In genomic region chr7:128809363-128809762, GRCh38 we compare ENCODE assay signal across 31 cellular contexts. TPM values are rescaled to one million over a fixed set of nuclear protein-coding genes. Genes with fewer than 3 reads are reported as not detected.
"Had no signal": no experiment of that assay in that cellular context is flagged by ENCODE, and none has a peak within 500 bp of the region (broad histone marks: within the 10 kb centered on the region; RNA-seq: fewer than 3 reads in every experiment).

No MANE protein-coding gene starts in this region.

- H3K9me3 ChIP-seq: gastrocnemius medialis, lower lobe of right lung, ovary, psoas muscle, stomach, thyroid gland, vagina had no signal

- DNase-seq: effector CD8-positive, alpha-beta T cell; endodermal cell; foreskin fibroblast; gastrocnemius medialis; head of caudate nucleus; left ventricle myocardium superior; lower lobe of right lung; natural killer cell; occipital lobe; ovary; psoas muscle; right cardiac atrium; small intestine; stimulated activated CD4-positive, alpha-beta T cell treated with anti-CD3 and anti-CD28 coated beads, Interleukin-1b, Interleukin-23, amount 100 ng/mL, for 48 hours; stimulated activated CD4-positive, alpha-beta T cell treated with anti-CD3 and anti-CD28 coated beads, Interleukin-4, amount 100 ng/mL, for 1 hour; stimulated activated CD8-positive, alpha-beta memory T cell treated with anti-CD3 and anti-CD28 coated beads, Interleukin-4, amount 100 ng/mL, for 48 hours; stimulated activated naive CD4-positive, alpha-beta T cell; stomach; thyroid gland; trophoblast cell had no signal

- H3K4me3 ChIP-seq: dorsolateral prefrontal cortex, gastrocnemius medialis, lower lobe of right lung, ovary, psoas muscle, stomach, thyroid gland, vagina had no signal

- H3K27me3 ChIP-seq: dorsolateral prefrontal cortex, gastrocnemius medialis, ovary, stomach, thyroid gland, vagina had no signal

- H3K27ac ChIP-seq: epithelial cell of prostate, lower lobe of right lung, ovary, psoas muscle, stomach, thyroid gland, vagina had no signal

- ATAC-seq: esophagus mucosa, gastrocnemius medialis, left ventricle myocardium superior, lower lobe of right lung, natural killer cell, psoas muscle, right cardiac atrium had no signal

- FAIRE-seq: keratinocyte, small intestine had no signal

- H3K36me3 ChIP-seq: gastrocnemius medialis, lower lobe of right lung, ovary, thyroid gland had no signal

- H3K4me1 ChIP-seq: thyroid gland, vagina had no signal

RNA-seq across cellular contexts. Expression of gene OPN1SW, which starts 33.8 kb away (rescaled TPM):
- total RNA-seq: endodermal cell, esophagus mucosa, gastrocnemius medialis, glomerular endothelial cell, left ventricle myocardium superior, lower lobe of right lung, mesenteric fat pad, natural killer cell, occipital lobe, ovary, psoas muscle, renal cortical epithelial cell, right cardiac atrium, stomach, subcutaneous adipose tissue, temporal lobe, thyroid gland, ureter, vagina had no signal
- polyA plus RNA-seq: keratinocyte, ovary, right cardiac atrium, small intestine, stomach had no signal
